In genomic region chr1:212035835-212036605, GRCh38 we compare ENCODE assay signal across 8 cellular contexts. TPM values are rescaled to one million over a fixed set of nuclear protein-coding genes. Genes with fewer than 3 reads are reported as not detected.
DNase-seq lines count a peak whose midpoint lies in the region; TF ChIP-seq lines count a peak whose summit lies in the region.

No MANE protein-coding gene starts in this region.

- TF ChIP-seq CTCF in HFF-Myc (IDR thresholded peaks at IDR 0.05; ENCODE audit: low read depth, low read length, missing control alignments): no peak
- no peak for TF ChIP-seq CTCF in epithelial cell of esophagus (IDR thresholded peaks at IDR 0.05; ENCODE audit: insufficient read depth, low read depth, low read length, missing control alignments)
- no peak for TF ChIP-seq CTCF in prostate gland (IDR thresholded peaks at IDR 0.05)

- no peaks in the 10 kb centered on the region for H3K9me3 ChIP-seq in NT2/D1 (ENCODE audit: insufficient read depth, low read length)
- H3K9me3 ChIP-seq in prostate gland: no peaks in the 10 kb centered on the region

- H3K27ac ChIP-seq in prostate gland: peak overlapping the region; percentile 53 to 91

- H3K36me3 ChIP-seq in NT2/D1 (ENCODE audit: insufficient read depth, insufficient read length, low read length) (peaks cover 51% of the 10 kb centered on the region), prostate gland (no peaks in the 10 kb centered on the region)

- H3K4me3 ChIP-seq in HFF-Myc (replicated peaks; ENCODE audit: low read depth, low read length) (peak overlapping the region; percentile 94), NT2/D1 (ENCODE audit: insufficient read length, low read depth) (peak overlapping the region; percentile 94), epithelial cell of esophagus (ENCODE audit: low read length) (peak overlapping the region; percentile 95), prostate gland (peak overlapping the region; percentile 44 to 58)

- WGBS in prostate gland: under 1% methylated on average over 32 of the region's 32 CpGs

- intact Hi-C loops in prostate gland (cut with DNase I): loop anchor here (10.0 kb wide), 1 partner anchor 351 kb away; no protein-coding TSS in a partner anchor

- peak overlapping the region; percentile 96 for H3K9ac ChIP-seq in NT2/D1 (ENCODE audit: insufficient read length, low read depth)

- DNase-seq in SIG-M5 treated with dmso at 0.1 percent for 504 hours (lab: John Stamatoyannopoulos, UW; ENCODE audit: unreplicated experiment) (peak; percentile 53), SIG-M5 (lab: John Stamatoyannopoulos, UW) (no peak), HFF-Myc (ENCODE audit: extremely low read depth, low read depth) (no peak), NT2/D1 (ENCODE audit: low read depth, low spot score) (no peak), epithelial cell of esophagus (ENCODE audit: low read depth) (peak; percentile 18), prostate gland (ENCODE audit: low spot score) (no peak), globus pallidus (ENCODE audit: low spot score) (no peak), NK-92 (lab: John Stamatoyannopoulos, UW; ENCODE audit: unreplicated experiment) (no peak)

- TF ChIP-seq POLR2A in prostate gland (IDR thresholded peaks at IDR 0.05): no peak

- H3K4me1 ChIP-seq in NT2/D1 (ENCODE audit: insufficient read depth, insufficient read length): no peaks in the 10 kb centered on the region
- peaks cover 6% of the 10 kb centered on the region for H3K4me1 ChIP-seq in prostate gland (replicated peaks)

- H3K27me3 ChIP-seq in NT2/D1 (ENCODE audit: insufficient read depth, insufficient read length): no peaks in the 10 kb centered on the region
- H3K27me3 ChIP-seq in prostate gland (replicated peaks; ENCODE audit: insufficient read depth): no peaks in the 10 kb centered on the region

RNA-seq across cellular contexts. Expression of gene DTL, which starts 0.5 kb away (rescaled TPM):
- total RNA-seq in prostate gland: 1 to 10 TPM; 1.5 to 7.1 TPM

RNA-seq across cellular contexts. Expression of gene INTS7, which starts 0.7 kb away (rescaled TPM):
- 10 to 100 TPM; 12.5 to 15.5 TPM for total RNA-seq in prostate gland

Comparison
In these comparisons a context has a peak if more than half of its experiments do, and no peak if none do; other contexts are left out.
1. DNase-seq: peak in SIG-M5 treated with dmso at 0.1 percent for 504 hours (single experiment) and epithelial cell of esophagus (single experiment); none in SIG-M5 (single experiment), HFF-Myc (single experiment), NT2/D1 (single experiment), prostate gland (single experiment), globus pallidus (single experiment) and NK-92 (single experiment).
2. Peak in every context shown above with its lines, with median percentiles within 50 percentile points of each other: H3K4me3 ChIP-seq.